Comparison of ENCODE assay signal across 9 cellular contexts in the genomic region with DNA sequence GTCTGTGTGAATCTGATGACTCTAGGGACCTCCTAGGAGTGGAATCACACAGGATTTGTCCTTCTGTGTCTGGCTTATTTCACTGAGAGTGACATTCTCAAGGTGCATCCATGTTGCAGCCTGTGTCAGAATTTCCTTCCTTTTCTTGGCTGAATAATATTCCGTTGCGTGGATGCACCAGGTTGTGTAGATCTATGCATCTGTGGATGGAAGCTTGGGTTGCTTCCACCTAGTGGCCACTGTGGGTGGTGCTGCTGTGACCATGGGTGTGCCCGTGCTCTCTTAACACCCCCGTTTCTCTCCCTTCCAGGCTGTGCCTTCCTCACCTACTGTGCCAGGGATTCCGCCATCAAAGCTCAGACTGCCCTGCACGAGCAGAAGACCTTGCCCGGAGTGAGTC. TPM values are rescaled to one million over a fixed set of nuclear protein-coding genes. Genes with fewer than 3 reads are reported as not detected.
A peak's percentile ranks its signal among the peaks of the same experiment; 100 is the strongest.
DNase-seq lines count a peak whose midpoint lies in the region; ATAC-seq and TF ChIP-seq lines count a peak whose summit lies in the region.
"Had no signal": no experiment of that assay in that cellular context is flagged by ENCODE, and none has a peak within 500 bp of the region (broad histone marks: within the 10 kb centered on the region; RNA-seq: fewer than 3 reads in every experiment).

No MANE protein-coding gene starts in this region.

- in situ Hi-C loops in astrocyte of the cerebellum (cut with HindIII; ENCODE audit: low sequenced_read_pairs): no loop called here

- H3K36me3 Mint-ChIP-seq in naive thymus-derived CD8-positive, alpha-beta T cell: no peaks in the 10 kb centered on the region

- peaks cover 0 to 3% (median 0%) of the 10 kb centered on the region in 4 donors for H3K4me1 Mint-ChIP-seq in naive thymus-derived CD8-positive, alpha-beta T cell

- ATAC-seq in naive thymus-derived CD8-positive, alpha-beta T cell: peak; percentile 76 to 79
- ATAC-seq in HG03565 (IDR thresholded peaks at IDR 0.05; ENCODE audit: unreplicated experiment) (no peak), HG02981 (IDR thresholded peaks at IDR 0.05; ENCODE audit: unreplicated experiment) (no peak)

- H3K9me3 Mint-ChIP-seq in naive thymus-derived CD8-positive, alpha-beta T cell: peaks cover 0 to 15% (median 5%) of the 10 kb centered on the region in 9 donors

- H3K4me3 ChIP-seq in GM12864 (ENCODE audit: low read depth, low read length) (no peak overlapping the region), astrocyte of the cerebellum (ENCODE audit: low read depth, low read length) (no peak overlapping the region)

- DNase-seq in GM12864 (ENCODE audit: low read depth) (no peak), RWPE1 (ENCODE audit: low spot score) (peak; percentile 35), astrocyte of the cerebellum (ENCODE audit: low read depth) (no peak), HPDE6-E6E7 (ENCODE audit: extremely low spot score) (no peak), NCI-H146 treated with DMSO at 0.1 percent for 48 hours (lab: John Stamatoyannopoulos, UW; ENCODE audit: unreplicated experiment) (no peak)
- peak in 8 of 10 donors; percentile 10 to 49 (median 32) for DNase-seq in naive thymus-derived CD8-positive, alpha-beta T cell

- TF ChIP-seq CTCF in GM12864 (IDR thresholded peaks at IDR 0.05; ENCODE audit: low read depth, low read length, missing control alignments) (peak; percentile 78), RWPE1 (conservative IDR thresholded peaks at IDR 0.05; ENCODE audit: low read depth) (peak; percentile 54), astrocyte of the cerebellum (IDR thresholded peaks at IDR 0.05; ENCODE audit: low read depth, low read length, missing control alignments) (peak; percentile 43)

- POLR2A ChIA-PET in RWPE1 (lab: Yijun Ruan, JAX; ENCODE audit: low non-redundant PET): no interaction called here
- POLR2A ChIA-PET in naive thymus-derived CD8-positive, alpha-beta T cell (lab: Charles Lee): interaction anchor here (0.6 kb wide), 1 partner anchor 26 kb away, joined by 3 read pairs; the partner anchor contains the start of gene CELF5

- peaks cover 12 to 33% (median 22%) of the 10 kb centered on the region in 5 donors for H3K27me3 Mint-ChIP-seq in naive thymus-derived CD8-positive, alpha-beta T cell

- CTCF ChIA-PET in RWPE1 (lab: Yijun Ruan, JAX): interaction anchor here (0.7 to 0.9 kb wide), 2 partner anchors 23 to 76 kb away, joined by 3 read pairs; no protein-coding TSS in a partner anchor

- no peak overlapping the region for H3K27ac ChIP-seq in RWPE1

- peak overlapping the region in 2 of 10 donors; percentile 33 to 62 for H3K27ac Mint-ChIP-seq in naive thymus-derived CD8-positive, alpha-beta T cell

- H3K4me3 Mint-ChIP-seq in naive thymus-derived CD8-positive, alpha-beta T cell: no peak overlapping the region

RNA-seq across cellular contexts. Expression of gene CELF5, which starts 26.2 kb away (rescaled TPM):
- total RNA-seq in naive thymus-derived CD8-positive, alpha-beta T cell: under 1 TPM; 0.23 to 0.41 TPM
- not detected for polyA plus RNA-seq in naive thymus-derived CD8-positive, alpha-beta T cell
- total RNA-seq: LHCN-M2 had no signal

Comparison
In these comparisons a context has a peak if more than half of its experiments do, and no peak if none do; other contexts are left out.
1. DNase-seq: peak in RWPE1 (single experiment) and naive thymus-derived CD8-positive, alpha-beta T cell (8 of 10); none in GM12864 (single experiment), astrocyte of the cerebellum (single experiment), HPDE6-E6E7 (single experiment) and NCI-H146 treated with DMSO at 0.1 percent for 48 hours (single experiment).
2. ATAC-seq: peak in naive thymus-derived CD8-positive, alpha-beta T cell (2 of 2); none in HG03565 (single experiment) and HG02981 (single experiment).
3. Peak in every context shown above with its lines, with median percentiles within 50 percentile points of each other: CTCF ChIP-seq.